ENCODE assay signal across 8 cellular contexts in the genomic region with DNA sequence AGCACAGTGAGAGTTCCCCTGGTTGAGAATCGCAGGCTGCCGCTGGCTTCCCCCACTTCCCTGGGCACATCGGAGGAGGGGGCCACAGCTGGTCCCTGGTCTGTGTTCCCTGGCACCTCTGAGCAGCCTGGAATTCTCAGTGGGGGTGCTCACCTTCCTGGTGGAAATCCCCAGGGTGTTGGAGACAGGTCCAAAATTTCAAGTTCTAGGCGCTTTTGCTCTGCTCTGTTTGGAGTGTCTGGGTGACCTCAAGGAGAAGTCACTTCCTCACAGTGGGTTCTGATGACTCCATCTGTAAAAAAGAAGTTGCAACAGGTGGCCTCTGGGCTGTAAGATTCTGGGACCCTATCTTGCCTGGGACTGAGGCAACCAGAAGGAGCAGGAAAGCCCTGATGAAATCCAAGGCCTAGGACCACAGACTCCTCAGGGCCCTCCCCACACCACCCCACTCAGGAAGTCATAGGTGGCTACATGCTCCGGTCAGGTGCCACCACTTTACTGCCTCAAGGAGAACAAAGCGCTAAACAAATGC. TPM values are rescaled to one million over a fixed set of nuclear protein-coding genes. Genes with fewer than 3 reads are reported as not detected.
DNase-seq lines count a peak whose midpoint lies in the region; ATAC-seq and TF ChIP-seq lines count a peak whose summit lies in the region.

A gene with protein sequence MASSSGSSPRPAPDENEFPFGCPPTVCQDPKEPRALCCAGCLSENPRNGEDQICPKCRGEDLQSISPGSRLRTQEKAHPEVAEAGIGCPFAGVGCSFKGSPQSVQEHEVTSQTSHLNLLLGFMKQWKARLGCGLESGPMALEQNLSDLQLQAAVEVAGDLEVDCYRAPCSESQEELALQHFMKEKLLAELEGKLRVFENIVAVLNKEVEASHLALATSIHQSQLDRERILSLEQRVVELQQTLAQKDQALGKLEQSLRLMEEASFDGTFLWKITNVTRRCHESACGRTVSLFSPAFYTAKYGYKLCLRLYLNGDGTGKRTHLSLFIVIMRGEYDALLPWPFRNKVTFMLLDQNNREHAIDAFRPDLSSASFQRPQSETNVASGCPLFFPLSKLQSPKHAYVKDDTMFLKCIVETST (minus strand): TSS at position 400 of the 532 bp plus-strand sequence. CDS start 721 bp downstream, outside the sequence.

- no peak within 1 kb of the TSS for H3K4me3 ChIP-seq in right lobe of liver

- no peak for TF ChIP-seq POLR2A in right lobe of liver (IDR thresholded peaks at IDR 0.05)

- intact Hi-C loops in right lobe of liver (cut with DNase I), result loop anchor here in 1 of 2 donors (10.0 kb wide), 1 partner anchor 52 kb away; the partner anchor contains the start of gene PHF19

- ATAC-seq in HG03108 (IDR thresholded peaks at IDR 0.05; ENCODE audit: unreplicated experiment), result peak; percentile 16
- no peak for ATAC-seq in right lobe of liver
- ATAC-seq in esophagus mucosa, result no peak

- DNase-seq in activated T-cell treated with anti-CD3 and anti-CD28 coated beads for 1 hour (ENCODE audit: low read depth) (peak; percentile 23), activated T-cell treated with anti-CD3 and anti-CD28 coated beads for 4 hours (no peak), T-helper 9 cell (peak; percentile 25), right lobe of liver (no peak), NCI-H774 (lab: John Stamatoyannopoulos, UW) (no peak)
- no peak for DNase-seq in activated CD4-positive, alpha-beta T cell treated with anti-CD3 and anti-CD28 coated beads, Interleukin-2, amount 50 U/mL, for 48 hours

- no peak for TF ChIP-seq CTCF in right lobe of liver (IDR thresholded peaks at IDR 0.05)

- peak within 1 kb of the TSS in 2 of 3 donors; percentile 29 to 47 for H3K27ac ChIP-seq in right lobe of liver

- H3K9me3 ChIP-seq in right lobe of liver, result no peaks in the 10 kb centered on the region

- no peaks in the 10 kb centered on the region for H3K27me3 ChIP-seq in right lobe of liver

- H3K36me3 ChIP-seq in right lobe of liver, result no peaks in the 10 kb centered on the region

- no peaks in the 10 kb centered on the region for H3K4me1 ChIP-seq in right lobe of liver

- WGBS in right lobe of liver (ENCODE audit: insufficient coverage, low coverage, low lambda C conversion rate, missing lambda C conversion rate), result 40% methylated on average over 4 of the region's 6 CpGs

RNA-seq across cellular contexts. Expression of the gene that starts here (rescaled TPM):
- total RNA-seq in right lobe of liver (1 to 10 TPM in 5 of 6 experiments, under 1 TPM in 1; 0.99 to 2.5 (median 2.1) TPM), esophagus mucosa (1.2 TPM)

Comparison
In these comparisons a context has a peak if more than half of its experiments do, and no peak if none do; other contexts are left out.
1. DNase-seq: peak in activated T-cell treated with anti-CD3 and anti-CD28 coated beads for 1 hour (single experiment) and T-helper 9 cell (single experiment); none in activated T-cell treated with anti-CD3 and anti-CD28 coated beads for 4 hours (single experiment), right lobe of liver (0 of 3), NCI-H774 (single experiment) and activated CD4-positive, alpha-beta T cell treated with anti-CD3 and anti-CD28 coated beads, Interleukin-2, amount 50 U/mL, for 48 hours (0 of 2).